ENCODE assay signal across 33 cellular contexts in genomic region chr2:159959136-159959535, GRCh38. TPM values are rescaled to one million over a fixed set of nuclear protein-coding genes. Genes with fewer than 3 reads are reported as not detected.
"Had no signal": no experiment of that assay in that cellular context is flagged by ENCODE, and none has a peak within 500 bp of the region (broad histone marks: within the 10 kb centered on the region; RNA-seq: fewer than 3 reads in every experiment).

No MANE protein-coding gene starts in this region.

- H3K27me3 ChIP-seq: Peyer's patch had no signal

- H3K4me3 ChIP-seq: Peyer's patch had no signal

- DNase-seq: activated CD4-positive, alpha-beta memory T cell treated with anti-CD3 and anti-CD28 coated beads, Interleukin-2, amount 10 ng/mL, durations not matched to agents 7 days and 5 days; activated CD4-positive, alpha-beta T cell treated with anti-CD3 and anti-CD28 coated beads for 1 hour; activated CD4-positive, alpha-beta T cell treated with anti-CD3 and anti-CD28 coated beads for 48 hours; activated CD4-positive, CD25-positive, alpha-beta regulatory T cell; activated CD8-positive, alpha-beta memory T cell treated with anti-CD3 and anti-CD28 coated beads for 24 hours; activated CD8-positive, alpha-beta memory T cell treated with anti-CD3 and anti-CD28 coated beads, Interleukin-2, amount 10 ng/mL, durations not matched to agents 7 days and 5 days; activated CD8-positive, alpha-beta memory T cell treated with anti-CD3 and anti-CD28 coated beads, Interleukin-2, amount 50 U/mL, for 48 hours; activated effector memory CD4-positive, alpha-beta T cell treated with Interleukin-2 at 50 U/mL for 16 hours; activated naive CD4-positive, alpha-beta T cell treated with anti-CD3 and anti-CD28 coated beads, Interleukin-2, amount 10 ng/mL, durations not matched to agents 7 days and 5 days; activated naive CD8-positive, alpha-beta T cell treated with anti-CD3 and anti-CD28 coated beads, Interleukin-2, amount 50 U/mL, for 24 hours; activated T-cell treated with anti-CD3 and anti-CD28 coated beads, Interleukin-2, amount 50 U/mL, for 48 hours; anterior cingulate cortex; caudate nucleus; cerebellar nuclear complex; Karpas-422; KBM-7; NCI-H1105; NCI-H1436; NCI-H1694; NCI-H1930; NCI-H2081 treated with DMSO at 0.1 percent for 48 hours; NCI-H345; NCI-H524 treated with DMSO at 0.1 percent for 48 hours; PC-3; Peyer's patch; RPMI8226; SIG-M5; T-cell; T-helper 17 cell; T-helper 9 cell; WERI-Rb-1 had no signal

- H3K27ac ChIP-seq: Peyer's patch, WERI-Rb-1 had no signal

- H3K36me3 ChIP-seq: WERI-Rb-1 had no signal

- H3K9me3 ChIP-seq: Peyer's patch had no signal

- H3K4me1 ChIP-seq: Peyer's patch had no signal

RNA-seq across cellular contexts. Expression of gene LY75, which starts 54.6 kb away (rescaled TPM):
- total RNA-seq: NCI-H460, PC-3, SK-MEL-5 had no signal
